ENCODE assay signal across 24 cellular contexts in the genomic region with DNA sequence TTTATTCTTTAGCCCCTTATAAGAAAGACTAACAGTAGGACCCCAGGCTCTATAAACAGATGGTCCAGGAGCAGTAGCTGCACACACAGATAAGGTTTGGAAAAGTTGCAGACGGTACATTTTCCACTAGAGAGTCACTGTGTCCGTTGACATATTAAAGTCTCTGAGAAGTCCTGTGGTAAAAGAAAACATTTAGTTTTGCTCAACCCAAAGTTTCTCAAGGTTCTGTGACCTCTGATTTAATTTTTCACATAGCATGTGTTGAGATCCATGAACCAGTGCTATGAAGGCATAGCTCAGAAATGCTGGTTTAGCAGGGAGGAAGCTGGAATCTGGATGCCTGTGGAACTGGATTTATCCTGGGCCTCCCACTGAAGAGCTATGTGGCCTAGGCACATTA.
"Had no signal": no experiment of that assay in that cellular context is flagged by ENCODE, and none has a peak within 500 bp of the region (broad histone marks: within the 10 kb centered on the region; RNA-seq: fewer than 3 reads in every experiment).

No MANE protein-coding gene starts in this region.

- H3K27ac ChIP-seq: colonic mucosa, coronary artery, dorsolateral prefrontal cortex, epithelial cell of prostate, esophagus muscularis mucosa, esophagus squamous epithelium, foreskin keratinocyte, gastrocnemius medialis, gastroesophageal sphincter, heart left ventricle, heart right ventricle had no signal

- H3K27ac Mint-ChIP-seq: dendritic cell treated with granulocyte-macrophage colony-stimulating factor and Interleukin-4, amounts not matched to agents 40 ng/mL and 50 ng/mL, for 4 days; effector memory CD8-positive, alpha-beta T cell; endodermal cell had no signal

- H3K4me3 Mint-ChIP-seq: dendritic cell treated with granulocyte-macrophage colony-stimulating factor and Interleukin-4, amounts not matched to agents 40 ng/mL and 50 ng/mL, for 4 days; effector memory CD8-positive, alpha-beta T cell; endodermal cell had no signal

- H3K4me3 ChIP-seq: colonic mucosa, coronary artery, dorsolateral prefrontal cortex, esophagus muscularis mucosa, esophagus squamous epithelium, gastrocnemius medialis, gastroesophageal sphincter, heart left ventricle, heart right ventricle had no signal

- H3K9me3 ChIP-seq: colonic mucosa, esophagus muscularis mucosa, esophagus squamous epithelium, gastrocnemius medialis had no signal

- H3K27me3 ChIP-seq: colonic mucosa, esophagus muscularis mucosa, esophagus squamous epithelium, foreskin keratinocyte, gastrocnemius medialis, gastroesophageal sphincter had no signal

- H3K27me3 Mint-ChIP-seq: dendritic cell treated with granulocyte-macrophage colony-stimulating factor and Interleukin-4, amounts not matched to agents 40 ng/mL and 50 ng/mL, for 4 days; effector memory CD8-positive, alpha-beta T cell had no signal

- H3K36me3 ChIP-seq: colonic mucosa, esophagus muscularis mucosa, esophagus squamous epithelium, gastrocnemius medialis, gastroesophageal sphincter, heart left ventricle, heart right ventricle had no signal

- DNase-seq: colonic mucosa; cortex of kidney; dermis blood vessel endothelial cell; dorsolateral prefrontal cortex; effector CD4-positive, alpha-beta T cell; effector CD8-positive, alpha-beta T cell; effector memory CD4-positive, alpha-beta T cell; effector memory CD8-positive, alpha-beta T cell; endodermal cell; erythroblast; esophagus squamous epithelium; foreskin fibroblast; foreskin keratinocyte; foreskin melanocyte; gastrocnemius medialis; glutamatergic neuron; head of caudate nucleus; heart left ventricle; heart right ventricle had no signal

- H3K4me1 ChIP-seq: colonic mucosa, esophagus muscularis mucosa, esophagus squamous epithelium, foreskin keratinocyte, gastrocnemius medialis, gastroesophageal sphincter, heart left ventricle, heart right ventricle had no signal
